Comparison of ENCODE assay signal across 1 cellular context in the genomic region with DNA sequence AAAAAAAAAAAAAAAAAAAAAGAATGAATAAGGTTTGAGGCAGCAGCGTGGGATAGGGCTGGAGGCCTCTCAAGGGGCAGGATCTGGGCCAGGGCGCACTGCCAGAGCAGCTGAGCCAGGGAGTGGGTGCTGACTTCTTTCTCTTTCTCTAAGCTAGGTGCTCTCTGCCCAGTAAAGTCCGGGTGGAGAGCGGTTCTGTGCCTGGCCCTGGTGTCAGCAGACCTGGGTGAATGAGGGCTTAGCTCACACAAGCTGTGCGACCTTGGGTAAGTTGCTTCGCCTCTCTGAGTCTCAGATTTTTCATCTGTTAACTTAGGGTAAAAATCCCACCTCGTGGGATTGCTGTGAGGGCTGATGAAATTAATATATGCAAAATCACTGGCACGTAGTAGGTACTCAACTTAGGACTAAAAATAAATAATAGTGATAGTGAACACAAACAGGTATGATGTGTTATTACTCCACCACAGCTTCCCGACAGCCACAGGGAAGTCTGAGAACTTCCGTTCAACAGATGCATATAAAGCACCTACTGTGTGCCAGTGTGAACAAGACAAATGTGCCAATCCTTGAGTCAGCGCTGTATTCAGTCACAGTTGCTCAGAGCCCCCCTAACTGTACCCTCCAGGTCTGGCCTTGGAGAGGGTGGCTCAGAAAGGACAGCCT.
TF ChIP-seq lines count a peak whose summit lies in the region.

No MANE protein-coding gene starts in this region.

TF ChIP-seq in K562, 482 proteins besides CTCF, POLR2A, EP300 and RAD21:
- 0 out of 2 replicates have a peak, but pooled peaks have one; percentile 7 for TF ChIP-seq HDAC2 (IDR thresholded peaks at IDR 0.05)
- TF ChIP-seq ZNF347 (CRISPR knock-in tag; IDR thresholded peaks at IDR 0.05; ENCODE audit: low read depth): no peak
- TF ChIP-seq, protein P1, sequence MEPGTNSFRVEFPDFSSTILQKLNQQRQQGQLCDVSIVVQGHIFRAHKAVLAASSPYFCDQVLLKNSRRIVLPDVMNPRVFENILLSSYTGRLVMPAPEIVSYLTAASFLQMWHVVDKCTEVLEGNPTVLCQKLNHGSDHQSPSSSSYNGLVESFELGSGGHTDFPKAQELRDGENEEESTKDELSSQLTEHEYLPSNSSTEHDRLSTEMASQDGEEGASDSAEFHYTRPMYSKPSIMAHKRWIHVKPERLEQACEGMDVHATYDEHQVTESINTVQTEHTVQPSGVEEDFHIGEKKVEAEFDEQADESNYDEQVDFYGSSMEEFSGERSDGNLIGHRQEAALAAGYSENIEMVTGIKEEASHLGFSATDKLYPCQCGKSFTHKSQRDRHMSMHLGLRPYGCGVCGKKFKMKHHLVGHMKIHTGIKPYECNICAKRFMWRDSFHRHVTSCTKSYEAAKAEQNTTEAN (CRISPR knock-in tag; IDR thresholded peaks at IDR 0.05): no peak
- TF ChIP-seq ZFP36 (IDR thresholded peaks at IDR 0.05; ENCODE audit: low read depth, low read length, partially characterized antibody): peak; percentile 67
- TF ChIP-seq RBM25 (IDR thresholded peaks at IDR 0.05; ENCODE audit: low read depth, low read length, severe bottlenecking): peak; percentile 72
- TF ChIP-seq, protein P2, sequence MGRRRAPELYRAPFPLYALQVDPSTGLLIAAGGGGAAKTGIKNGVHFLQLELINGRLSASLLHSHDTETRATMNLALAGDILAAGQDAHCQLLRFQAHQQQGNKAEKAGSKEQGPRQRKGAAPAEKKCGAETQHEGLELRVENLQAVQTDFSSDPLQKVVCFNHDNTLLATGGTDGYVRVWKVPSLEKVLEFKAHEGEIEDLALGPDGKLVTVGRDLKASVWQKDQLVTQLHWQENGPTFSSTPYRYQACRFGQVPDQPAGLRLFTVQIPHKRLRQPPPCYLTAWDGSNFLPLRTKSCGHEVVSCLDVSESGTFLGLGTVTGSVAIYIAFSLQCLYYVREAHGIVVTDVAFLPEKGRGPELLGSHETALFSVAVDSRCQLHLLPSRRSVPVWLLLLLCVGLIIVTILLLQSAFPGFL (CRISPR knock-in tag; IDR thresholded peaks at IDR 0.05): 0 out of 2 replicates have a peak, but pooled peaks have one; percentile 38
- TF ChIP-seq, protein P3, sequence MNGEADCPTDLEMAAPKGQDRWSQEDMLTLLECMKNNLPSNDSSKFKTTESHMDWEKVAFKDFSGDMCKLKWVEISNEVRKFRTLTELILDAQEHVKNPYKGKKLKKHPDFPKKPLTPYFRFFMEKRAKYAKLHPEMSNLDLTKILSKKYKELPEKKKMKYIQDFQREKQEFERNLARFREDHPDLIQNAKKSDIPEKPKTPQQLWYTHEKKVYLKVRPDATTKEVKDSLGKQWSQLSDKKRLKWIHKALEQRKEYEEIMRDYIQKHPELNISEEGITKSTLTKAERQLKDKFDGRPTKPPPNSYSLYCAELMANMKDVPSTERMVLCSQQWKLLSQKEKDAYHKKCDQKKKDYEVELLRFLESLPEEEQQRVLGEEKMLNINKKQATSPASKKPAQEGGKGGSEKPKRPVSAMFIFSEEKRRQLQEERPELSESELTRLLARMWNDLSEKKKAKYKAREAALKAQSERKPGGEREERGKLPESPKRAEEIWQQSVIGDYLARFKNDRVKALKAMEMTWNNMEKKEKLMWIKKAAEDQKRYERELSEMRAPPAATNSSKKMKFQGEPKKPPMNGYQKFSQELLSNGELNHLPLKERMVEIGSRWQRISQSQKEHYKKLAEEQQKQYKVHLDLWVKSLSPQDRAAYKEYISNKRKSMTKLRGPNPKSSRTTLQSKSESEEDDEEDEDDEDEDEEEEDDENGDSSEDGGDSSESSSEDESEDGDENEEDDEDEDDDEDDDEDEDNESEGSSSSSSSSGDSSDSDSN (IDR thresholded peaks at IDR 0.05; ENCODE audit: borderline replicate concordance in 1 of 2, low read depth in 2 of 2, low read length in 2 of 2): 0 out of 4 replicates have a peak, but pooled peaks of 1 of the 2 experiments have one; percentile 37
- TF ChIP-seq, protein P4, sequence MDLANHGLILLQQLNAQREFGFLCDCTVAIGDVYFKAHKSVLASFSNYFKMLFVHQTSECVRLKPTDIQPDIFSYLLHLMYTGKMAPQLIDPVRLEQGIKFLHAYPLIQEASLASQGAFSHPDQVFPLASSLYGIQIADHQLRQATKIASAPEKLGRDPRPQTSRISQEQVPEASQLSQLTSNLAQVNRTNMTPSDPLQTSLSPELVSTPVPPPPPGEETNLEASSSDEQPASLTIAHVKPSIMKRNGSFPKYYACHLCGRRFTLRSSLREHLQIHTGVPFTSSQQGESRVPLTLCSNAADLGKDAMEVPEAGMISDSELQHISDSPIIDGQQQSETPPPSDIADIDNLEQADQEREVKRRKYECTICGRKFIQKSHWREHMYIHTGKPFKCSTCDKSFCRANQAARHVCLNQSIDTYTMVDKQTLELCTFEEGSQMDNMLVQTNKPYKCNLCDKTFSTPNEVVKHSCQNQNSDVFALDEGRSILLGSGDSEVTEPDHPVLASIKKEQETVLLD (IDR thresholded peaks at IDR 0.05): 0 out of 2 replicates have a peak, but pooled peaks have one; percentile 37
- TF ChIP-seq ZKSCAN1 (IDR thresholded peaks at IDR 0.05; ENCODE audit: low read depth, low read length): peak; percentile 99
- peak; percentile 48 to 64; a peak in 3 of 4 replicates for TF ChIP-seq KDM1A (IDR thresholded peaks at IDR 0.05)
- no peak for TF ChIP-seq BHLHE40 (IDR thresholded peaks at IDR 0.05; ENCODE audit: low read length)
- peak; percentile 60 for TF ChIP-seq BCOR (IDR thresholded peaks at IDR 0.05)
- TF ChIP-seq ADNP (tag; IDR thresholded peaks at IDR 0.05): peak; percentile 44; the same call in 1 of the 2 replicates
